In the genomic region with DNA sequence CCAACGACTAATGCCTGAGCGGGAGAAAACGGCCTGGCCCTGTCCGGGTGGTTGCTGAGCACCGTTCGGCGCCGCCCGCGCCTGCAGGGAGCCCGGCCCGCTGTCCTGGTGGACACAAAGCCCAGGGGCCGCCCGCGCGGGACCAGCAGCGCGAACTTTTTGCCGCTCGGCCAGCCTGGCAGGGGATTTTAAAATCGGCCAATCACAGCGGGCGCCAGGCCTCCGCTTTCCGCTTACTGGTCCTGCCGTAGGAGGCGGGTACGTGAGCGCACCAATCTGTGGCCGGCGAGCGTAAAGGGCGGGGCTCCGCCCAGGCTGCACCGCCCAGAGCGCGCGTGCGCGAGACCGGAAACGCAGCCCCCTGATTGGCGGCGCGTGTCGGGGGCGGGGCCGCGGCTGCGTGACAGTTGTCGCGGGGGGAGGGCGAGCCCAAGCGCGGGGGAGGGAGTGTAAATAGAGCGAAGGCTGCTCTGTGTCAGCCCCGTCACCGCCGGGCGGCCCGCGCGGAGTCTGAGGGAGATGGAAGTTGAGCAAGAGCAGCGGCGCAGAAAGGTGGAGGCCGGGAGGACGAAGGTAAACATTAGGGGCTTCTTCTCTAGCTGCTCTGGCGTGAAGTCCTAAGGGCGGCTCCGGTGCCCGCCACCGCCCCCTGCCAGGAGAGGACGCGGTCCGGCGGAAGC, we compare ENCODE assay signal across 1 cellular context.
TF ChIP-seq lines count a peak whose summit lies in the region.

A gene (minus strand): TSS at position 161 of the 680 bp plus-strand sequence. CDS start 1,132 bp downstream, outside the sequence.
A gene with protein sequence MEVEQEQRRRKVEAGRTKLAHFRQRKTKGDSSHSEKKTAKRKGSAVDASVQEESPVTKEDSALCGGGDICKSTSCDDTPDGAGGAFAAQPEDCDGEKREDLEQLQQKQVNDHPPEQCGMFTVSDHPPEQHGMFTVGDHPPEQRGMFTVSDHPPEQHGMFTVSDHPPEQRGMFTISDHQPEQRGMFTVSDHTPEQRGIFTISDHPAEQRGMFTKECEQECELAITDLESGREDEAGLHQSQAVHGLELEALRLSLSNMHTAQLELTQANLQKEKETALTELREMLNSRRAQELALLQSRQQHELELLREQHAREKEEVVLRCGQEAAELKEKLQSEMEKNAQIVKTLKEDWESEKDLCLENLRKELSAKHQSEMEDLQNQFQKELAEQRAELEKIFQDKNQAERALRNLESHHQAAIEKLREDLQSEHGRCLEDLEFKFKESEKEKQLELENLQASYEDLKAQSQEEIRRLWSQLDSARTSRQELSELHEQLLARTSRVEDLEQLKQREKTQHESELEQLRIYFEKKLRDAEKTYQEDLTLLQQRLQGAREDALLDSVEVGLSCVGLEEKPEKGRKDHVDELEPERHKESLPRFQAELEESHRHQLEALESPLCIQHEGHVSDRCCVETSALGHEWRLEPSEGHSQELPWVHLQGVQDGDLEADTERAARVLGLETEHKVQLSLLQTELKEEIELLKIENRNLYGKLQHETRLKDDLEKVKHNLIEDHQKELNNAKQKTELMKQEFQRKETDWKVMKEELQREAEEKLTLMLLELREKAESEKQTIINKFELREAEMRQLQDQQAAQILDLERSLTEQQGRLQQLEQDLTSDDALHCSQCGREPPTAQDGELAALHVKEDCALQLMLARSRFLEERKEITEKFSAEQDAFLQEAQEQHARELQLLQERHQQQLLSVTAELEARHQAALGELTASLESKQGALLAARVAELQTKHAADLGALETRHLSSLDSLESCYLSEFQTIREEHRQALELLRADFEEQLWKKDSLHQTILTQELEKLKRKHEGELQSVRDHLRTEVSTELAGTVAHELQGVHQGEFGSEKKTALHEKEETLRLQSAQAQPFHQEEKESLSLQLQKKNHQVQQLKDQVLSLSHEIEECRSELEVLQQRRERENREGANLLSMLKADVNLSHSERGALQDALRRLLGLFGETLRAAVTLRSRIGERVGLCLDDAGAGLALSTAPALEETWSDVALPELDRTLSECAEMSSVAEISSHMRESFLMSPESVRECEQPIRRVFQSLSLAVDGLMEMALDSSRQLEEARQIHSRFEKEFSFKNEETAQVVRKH (N-terminal part only) (plus strand): TSS at position 447 of the 680 bp plus-strand sequence. CDS start 73 bp downstream, at position 520.

TF ChIP-seq in K562, 482 proteins besides CTCF, POLR2A, EP300 and RAD21 (continued from another document and continues in another):
- TF ChIP-seq, protein P1, sequence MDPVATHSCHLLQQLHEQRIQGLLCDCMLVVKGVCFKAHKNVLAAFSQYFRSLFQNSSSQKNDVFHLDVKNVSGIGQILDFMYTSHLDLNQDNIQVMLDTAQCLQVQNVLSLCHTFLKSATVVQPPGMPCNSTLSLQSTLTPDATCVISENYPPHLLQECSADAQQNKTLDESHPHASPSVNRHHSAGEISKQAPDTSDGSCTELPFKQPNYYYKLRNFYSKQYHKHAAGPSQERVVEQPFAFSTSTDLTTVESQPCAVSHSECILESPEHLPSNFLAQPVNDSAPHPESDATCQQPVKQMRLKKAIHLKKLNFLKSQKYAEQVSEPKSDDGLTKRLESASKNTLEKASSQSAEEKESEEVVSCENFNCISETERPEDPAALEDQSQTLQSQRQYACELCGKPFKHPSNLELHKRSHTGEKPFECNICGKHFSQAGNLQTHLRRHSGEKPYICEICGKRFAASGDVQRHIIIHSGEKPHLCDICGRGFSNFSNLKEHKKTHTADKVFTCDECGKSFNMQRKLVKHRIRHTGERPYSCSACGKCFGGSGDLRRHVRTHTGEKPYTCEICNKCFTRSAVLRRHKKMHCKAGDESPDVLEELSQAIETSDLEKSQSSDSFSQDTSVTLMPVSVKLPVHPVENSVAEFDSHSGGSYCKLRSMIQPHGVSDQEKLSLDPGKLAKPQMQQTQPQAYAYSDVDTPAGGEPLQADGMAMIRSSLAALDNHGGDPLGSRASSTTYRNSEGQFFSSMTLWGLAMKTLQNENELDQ (CRISPR knock-in tag; IDR thresholded peaks at IDR 0.05; ENCODE audit: borderline replicate concordance), result no peak
- TF ChIP-seq, protein P2, sequence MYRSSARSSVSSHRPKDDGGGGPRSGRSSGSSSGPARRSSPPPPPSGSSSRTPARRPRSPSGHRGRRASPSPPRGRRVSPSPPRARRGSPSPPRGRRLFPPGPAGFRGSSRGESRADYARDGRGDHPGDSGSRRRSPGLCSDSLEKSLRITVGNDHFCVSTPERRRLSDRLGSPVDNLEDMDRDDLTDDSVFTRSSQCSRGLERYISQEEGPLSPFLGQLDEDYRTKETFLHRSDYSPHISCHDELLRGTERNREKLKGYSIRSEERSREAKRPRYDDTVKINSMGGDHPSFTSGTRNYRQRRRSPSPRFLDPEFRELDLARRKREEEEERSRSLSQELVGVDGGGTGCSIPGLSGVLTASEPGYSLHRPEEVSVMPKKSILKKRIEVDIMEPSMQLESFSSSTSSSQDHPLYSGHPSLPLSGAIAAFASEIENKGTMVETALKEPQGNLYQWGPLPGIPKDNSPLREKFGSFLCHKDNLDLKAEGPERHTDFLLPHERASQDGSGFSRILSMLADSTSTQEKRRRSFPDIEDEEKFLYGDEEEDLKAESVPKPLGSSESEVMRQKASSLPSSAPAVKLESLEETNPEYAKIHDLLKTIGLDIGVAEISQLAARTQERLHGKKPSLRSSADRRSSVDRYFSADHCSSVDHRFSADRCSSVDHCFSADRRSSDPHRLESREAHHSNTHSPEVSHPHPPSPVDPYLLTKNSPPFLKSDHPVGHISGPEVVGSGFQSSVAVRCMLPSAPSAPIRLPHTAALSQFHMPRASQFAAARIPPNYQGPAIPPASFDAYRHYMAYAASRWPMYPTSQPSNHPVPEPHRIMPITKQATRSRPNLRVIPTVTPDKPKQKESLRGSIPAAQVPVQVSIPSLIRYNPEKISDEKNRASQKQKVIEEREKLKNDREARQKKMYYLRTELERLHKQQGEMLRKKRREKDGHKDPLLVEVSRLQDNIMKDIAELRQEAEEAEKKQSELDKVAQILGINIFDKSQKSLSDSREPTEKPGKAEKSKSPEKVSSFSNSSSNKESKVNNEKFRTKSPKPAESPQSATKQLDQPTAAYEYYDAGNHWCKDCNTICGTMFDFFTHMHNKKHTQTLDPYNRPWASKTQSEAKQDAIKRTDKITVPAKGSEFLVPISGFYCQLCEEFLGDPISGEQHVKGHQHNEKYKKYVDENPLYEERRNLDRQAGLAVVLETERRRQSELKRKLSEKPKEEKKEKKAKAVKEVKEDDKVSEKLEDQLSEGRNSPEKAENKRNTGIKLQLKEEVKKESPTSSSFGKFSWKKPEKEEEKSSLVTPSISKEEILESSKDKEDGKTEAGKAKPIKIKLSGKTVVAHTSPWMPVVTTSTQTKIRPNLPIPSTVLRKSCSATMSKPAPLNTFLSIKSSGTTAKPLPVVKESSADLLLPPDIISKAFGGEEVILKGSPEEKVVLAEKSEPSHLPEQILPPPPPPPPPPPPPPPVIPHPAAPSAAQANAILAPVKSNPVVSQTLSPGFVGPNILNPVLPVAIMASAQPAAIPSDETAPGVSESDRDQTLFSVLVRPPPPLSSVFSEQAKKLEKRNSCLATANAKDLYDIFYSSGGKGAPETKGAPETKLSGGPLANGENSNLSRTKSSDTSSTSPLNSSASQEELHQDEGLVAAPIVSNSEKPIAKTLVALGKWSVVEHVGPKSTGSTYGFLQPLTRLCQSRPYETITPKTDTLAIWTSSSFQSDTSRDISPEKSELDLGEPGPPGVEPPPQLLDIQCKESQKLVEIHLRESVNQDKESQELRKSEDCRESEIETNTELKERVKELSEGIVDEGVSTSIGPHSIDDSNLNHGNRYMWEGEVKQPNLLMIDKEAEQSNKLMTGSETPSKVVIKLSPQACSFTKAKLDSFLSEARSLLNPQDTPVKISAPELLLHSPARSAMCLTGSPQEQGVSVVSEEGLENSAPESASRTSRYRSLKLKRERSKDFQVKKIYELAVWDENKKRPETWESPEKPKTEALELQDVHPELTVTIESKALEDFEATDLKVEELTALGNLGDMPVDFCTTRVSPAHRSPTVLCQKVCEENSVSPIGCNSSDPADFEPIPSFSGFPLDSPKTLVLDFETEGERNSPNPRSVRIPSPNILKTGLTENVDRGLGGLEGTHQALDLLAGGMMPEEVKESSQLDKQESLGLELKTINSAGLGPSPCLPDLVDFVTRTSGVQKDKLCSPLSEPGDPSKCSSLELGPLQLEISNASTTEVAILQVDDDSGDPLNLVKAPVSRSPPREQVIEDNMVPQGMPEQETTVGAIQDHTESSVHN (IDR thresholded peaks at IDR 0.05; ENCODE audit: borderline replicate concordance in 1 of 2, low read depth in 1 of 2), result no peak
- TF ChIP-seq HNRNPLL (IDR thresholded peaks at IDR 0.05; ENCODE audit: low read depth, low read length, poor library complexity, severe bottlenecking) (peak; percentile 87), SRSF7 (optimal IDR thresholded peaks at IDR 0.05; ENCODE audit: low read depth, low read length) (no peak), MAFK (IDR thresholded peaks at IDR 0.05; ENCODE audit: low read length) (no peak), ZFP1 (CRISPR knock-in tag; IDR thresholded peaks at IDR 0.05) (no peak), ZNF445 (CRISPR knock-in tag; IDR thresholded peaks at IDR 0.05; ENCODE audit: low read depth) (no peak), BACH1 (tag; IDR thresholded peaks at IDR 0.05) (no peak), SRF (CRISPR knock-in tag; IDR thresholded peaks at IDR 0.05) (no peak; a peak in 1 of 4 replicates), GTF2A2 (tag; IDR thresholded peaks at IDR 0.05) (0 out of 2 replicates have a peak, but pooled peaks have one; percentile 31), PTBP1 (IDR thresholded peaks at IDR 0.05; ENCODE audit: low read depth, low read length) (no peak), DIDO1 (tag; IDR thresholded peaks at IDR 0.05; ENCODE audit: low read depth) (no peak), ZNF507 (tag; conservative IDR thresholded peaks at IDR 0.05) (no peak), ZNF707 (CRISPR knock-in tag; conservative IDR thresholded peaks at IDR 0.05) (no peak), ILF3 (IDR thresholded peaks at IDR 0.05; ENCODE audit: borderline replicate concordance) (no peak), NCOA1 (IDR thresholded peaks at IDR 0.05; ENCODE audit: low read depth) (peak; percentile 47; the same call in 1 of the 2 replicates), STAT5A (IDR thresholded peaks at IDR 0.05; ENCODE audit: borderline replicate concordance, low read length) (no peak), MEF2A (IDR thresholded peaks at IDR 0.05; ENCODE audit: control insufficient read depth, low read depth, low read length) (no peak), NFE2 (IDR thresholded peaks at IDR 0.05; ENCODE audit: low read depth) (no peak), MAFF (IDR thresholded peaks at IDR 0.05; ENCODE audit: low read length) (no peak), BRF1 (IDR thresholded peaks at IDR 0.05; ENCODE audit: borderline replicate concordance, extremely low read depth, insufficient read length) (no peak), SREBF2 (CRISPR knock-in tag; IDR thresholded peaks at IDR 0.05) (no peak), SPI1 (IDR thresholded peaks at IDR 0.05; ENCODE audit: borderline replicate concordance, low read depth, low read length) (no peak), XRCC5 (IDR thresholded peaks at IDR 0.05; ENCODE audit: low read depth, low read length) (peak; percentile 31; the same call in 1 of the 2 replicates), RAD51 (IDR thresholded peaks at IDR 0.05; ENCODE audit: borderline replicate concordance, low read depth) (no peak), HCFC1 (IDR thresholded peaks at IDR 0.05; ENCODE audit: low read depth, low read length) (peak; percentile 50; the same call in 1 of the 2 replicates)
- TF ChIP-seq, protein P3, sequence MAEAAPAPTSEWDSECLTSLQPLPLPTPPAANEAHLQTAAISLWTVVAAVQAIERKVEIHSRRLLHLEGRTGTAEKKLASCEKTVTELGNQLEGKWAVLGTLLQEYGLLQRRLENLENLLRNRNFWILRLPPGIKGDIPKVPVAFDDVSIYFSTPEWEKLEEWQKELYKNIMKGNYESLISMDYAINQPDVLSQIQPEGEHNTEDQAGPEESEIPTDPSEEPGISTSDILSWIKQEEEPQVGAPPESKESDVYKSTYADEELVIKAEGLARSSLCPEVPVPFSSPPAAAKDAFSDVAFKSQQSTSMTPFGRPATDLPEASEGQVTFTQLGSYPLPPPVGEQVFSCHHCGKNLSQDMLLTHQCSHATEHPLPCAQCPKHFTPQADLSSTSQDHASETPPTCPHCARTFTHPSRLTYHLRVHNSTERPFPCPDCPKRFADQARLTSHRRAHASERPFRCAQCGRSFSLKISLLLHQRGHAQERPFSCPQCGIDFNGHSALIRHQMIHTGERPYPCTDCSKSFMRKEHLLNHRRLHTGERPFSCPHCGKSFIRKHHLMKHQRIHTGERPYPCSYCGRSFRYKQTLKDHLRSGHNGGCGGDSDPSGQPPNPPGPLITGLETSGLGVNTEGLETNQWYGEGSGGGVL (CRISPR knock-in tag; IDR thresholded peaks at IDR 0.05), result no peak
- TF ChIP-seq, protein P4, sequence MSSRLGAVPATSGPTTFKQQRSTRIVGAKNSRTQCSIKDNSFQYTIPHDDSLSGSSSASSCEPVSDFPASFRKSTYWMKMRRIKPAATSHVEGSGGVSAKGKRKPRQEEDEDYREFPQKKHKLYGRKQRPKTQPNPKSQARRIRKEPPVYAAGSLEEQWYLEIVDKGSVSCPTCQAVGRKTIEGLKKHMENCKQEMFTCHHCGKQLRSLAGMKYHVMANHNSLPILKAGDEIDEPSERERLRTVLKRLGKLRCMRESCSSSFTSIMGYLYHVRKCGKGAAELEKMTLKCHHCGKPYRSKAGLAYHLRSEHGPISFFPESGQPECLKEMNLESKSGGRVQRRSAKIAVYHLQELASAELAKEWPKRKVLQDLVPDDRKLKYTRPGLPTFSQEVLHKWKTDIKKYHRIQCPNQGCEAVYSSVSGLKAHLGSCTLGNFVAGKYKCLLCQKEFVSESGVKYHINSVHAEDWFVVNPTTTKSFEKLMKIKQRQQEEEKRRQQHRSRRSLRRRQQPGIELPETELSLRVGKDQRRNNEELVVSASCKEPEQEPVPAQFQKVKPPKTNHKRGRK (tag; IDR thresholded peaks at IDR 0.05), result no peak
- TF ChIP-seq, protein P5, sequence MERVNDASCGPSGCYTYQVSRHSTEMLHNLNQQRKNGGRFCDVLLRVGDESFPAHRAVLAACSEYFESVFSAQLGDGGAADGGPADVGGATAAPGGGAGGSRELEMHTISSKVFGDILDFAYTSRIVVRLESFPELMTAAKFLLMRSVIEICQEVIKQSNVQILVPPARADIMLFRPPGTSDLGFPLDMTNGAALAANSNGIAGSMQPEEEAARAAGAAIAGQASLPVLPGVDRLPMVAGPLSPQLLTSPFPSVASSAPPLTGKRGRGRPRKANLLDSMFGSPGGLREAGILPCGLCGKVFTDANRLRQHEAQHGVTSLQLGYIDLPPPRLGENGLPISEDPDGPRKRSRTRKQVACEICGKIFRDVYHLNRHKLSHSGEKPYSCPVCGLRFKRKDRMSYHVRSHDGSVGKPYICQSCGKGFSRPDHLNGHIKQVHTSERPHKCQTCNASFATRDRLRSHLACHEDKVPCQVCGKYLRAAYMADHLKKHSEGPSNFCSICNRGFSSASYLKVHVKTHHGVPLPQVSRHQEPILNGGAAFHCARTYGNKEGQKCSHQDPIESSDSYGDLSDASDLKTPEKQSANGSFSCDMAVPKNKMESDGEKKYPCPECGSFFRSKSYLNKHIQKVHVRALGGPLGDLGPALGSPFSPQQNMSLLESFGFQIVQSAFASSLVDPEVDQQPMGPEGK (CRISPR knock-in tag; IDR thresholded peaks at IDR 0.05; ENCODE audit: borderline replicate concordance), result no peak
